In the genomic region with DNA sequence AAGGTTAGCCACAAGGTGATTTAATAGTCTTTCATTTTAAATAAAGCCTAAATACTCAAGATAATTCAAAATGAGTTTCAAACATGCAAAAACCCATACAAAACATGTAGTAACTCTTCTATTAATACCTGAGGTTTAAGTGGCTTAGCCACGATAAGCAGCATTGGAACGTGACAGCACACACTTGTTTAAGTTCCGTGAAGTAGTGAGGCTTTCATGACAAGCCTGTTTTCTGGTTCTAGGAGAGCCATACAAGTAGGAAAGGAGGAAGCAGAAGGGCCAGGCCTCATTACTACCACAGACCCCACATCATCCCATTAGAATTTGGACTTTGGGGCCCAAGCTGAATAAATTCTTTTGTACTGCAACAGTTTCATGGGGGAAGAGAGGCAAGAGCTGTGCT, we compare ENCODE assay signal across 17 cellular contexts. TPM values are rescaled to one million over a fixed set of nuclear protein-coding genes. Genes with fewer than 3 reads are reported as not detected.
DNase-seq lines count a peak whose midpoint lies in the region; ATAC-seq, FAIRE-seq and TF ChIP-seq lines count a peak whose summit lies in the region.
"Had no signal": no experiment of that assay in that cellular context is flagged by ENCODE, and none has a peak within 500 bp of the region (broad histone marks: within the 10 kb centered on the region; RNA-seq: fewer than 3 reads in every experiment).

No MANE protein-coding gene starts in this region.

- H3K4ac ChIP-seq in H9 (ENCODE audit: low read depth, low read length) = no peak overlapping the region

- no peak overlapping the region for H2BK12ac ChIP-seq in H9 (ENCODE audit: insufficient read length, low read depth, low read length)

- no peak overlapping the region for H4K8ac ChIP-seq in H9 (replicated peaks; ENCODE audit: insufficient read length, low read depth, low read length)

- H3K9ac ChIP-seq in H9 (ENCODE audit: extremely low read depth, insufficient read length, low read length) = no peak overlapping the region

- no peak overlapping the region for H2AFZ ChIP-seq in H9 (ENCODE audit: low read length)

- peak overlapping the region; percentile 88 to 97 (median 93) for H3K27ac Mint-ChIP-seq in CD14-positive monocyte
- H3K27ac Mint-ChIP-seq in T-helper 2 cell treated with Interferon-gamma antibody and Interleukin-4, amounts not matched to agents 5 μg/mL and 100 μg/mL, for 36 hours = peak overlapping the region; percentile 76
- no peak overlapping the region for H3K27ac Mint-ChIP-seq in H9

- H3K14ac ChIP-seq in H9 (ENCODE audit: insufficient read depth, low read length) = no peak overlapping the region

- no peak overlapping the region for H4K5ac ChIP-seq in H9 (ENCODE audit: insufficient read length, low read depth, low read length)

- H3K56ac ChIP-seq in H9 (ENCODE audit: insufficient read length, low read depth, low read length) = no peak overlapping the region

- no peaks in the 10 kb centered on the region for H3K23me2 ChIP-seq in H9 (ENCODE audit: insufficient read length, low read depth, low read length, poor library complexity, severe bottlenecking)

- H3K79me1 ChIP-seq in H9 (ENCODE audit: insufficient read depth, low read depth, low read length, poor library complexity, severe bottlenecking) = no peaks in the 10 kb centered on the region

- no peak overlapping the region for H2BK15ac ChIP-seq in H9 (ENCODE audit: low read depth, low read length)

- peak; percentile 74 for ATAC-seq in left ventricle myocardium superior
- no peak for ATAC-seq in GM18520 (IDR thresholded peaks at IDR 0.05; ENCODE audit: unreplicated experiment)
- ATAC-seq: gastroesophageal sphincter had no signal

- no peak overlapping the region for H2AK5ac ChIP-seq in H9 (ENCODE audit: insufficient read length, low read length)

- 0 out of 2 replicates have a peak, but pooled peaks cover 2% of the 10 kb centered on the region for H3K4me1 ChIP-seq in H9 (ENCODE audit: insufficient read depth, low read length)
- H3K4me1 ChIP-seq: gastroesophageal sphincter had no signal

- intact Hi-C loops in CD14-positive monocyte (cut with micrococcal nuclease) = loop anchor here in 1 of 2 donors (5.0 to 10.0 kb wide), 3 partner anchors 35 to 55 kb away; a partner anchor contains a TSS
- intact Hi-C loops in left ventricle myocardium superior (cut with micrococcal nuclease) = no loop called here

- H3T11ph ChIP-seq in H9 (ENCODE audit: low read length) = no peak overlapping the region

- H3K9me3 Mint-ChIP-seq in CD14-positive monocyte (peaks cover 0 to 2% (median 0%) of the 10 kb centered on the region in 7 donors), H9 (no peaks in the 10 kb centered on the region)
- no peaks in the 10 kb centered on the region for H3K9me3 Mint-ChIP-seq in T-helper 2 cell treated with Interferon-gamma antibody and Interleukin-4, amounts not matched to agents 5 μg/mL and 100 μg/mL, for 36 hours

- no peak overlapping the region for H3K18ac ChIP-seq in H9 (ENCODE audit: insufficient read length, low read depth, low read length)

- DNase-seq in CD14-positive monocyte (ENCODE audit: low spot score) = no peak
- DNase-seq in GM12891 (ENCODE audit: insufficient read length, low spot score) = no peak
- no peak for DNase-seq in T-helper 2 cell treated with Interferon-gamma antibody and Interleukin-4, amounts not matched to agents 5 μg/mL and 100 μg/mL, for 36 hours (ENCODE audit: low spot score)
- no peak for DNase-seq in left ventricle myocardium superior
- no peak for DNase-seq in H9
- DNase-seq in ACHN = no peak
- DNase-seq: activated T-cell treated with anti-CD3 and anti-CD28 coated beads, Interleukin-2, amount 50 U/mL, for 1 hour; anterior cingulate cortex; effector CD4-positive, alpha-beta T cell; kidney; NCI-H1417 treated with DMSO at 0.1 percent for 48 hours; NCI-H510A treated with DMSO at 0.1 percent for 48 hours; SHP77 treated with DMSO at 0.1 percent for 48 hours had no signal

- H3K4me1 Mint-ChIP-seq in CD14-positive monocyte (peaks cover 50% of the 10 kb centered on the region), H9 (peaks cover 10 to 11% of the 10 kb centered on the region in 2 experiments)
- H3K4me1 Mint-ChIP-seq in T-helper 2 cell treated with Interferon-gamma antibody and Interleukin-4, amounts not matched to agents 5 μg/mL and 100 μg/mL, for 36 hours (ENCODE audit: low read depth) = peaks cover 48% of the 10 kb centered on the region

- WGBS in H9 (ENCODE audit: extremely low coverage, insufficient read length, low lambda C conversion rate) = no CpG with 5 or more reads among the region's 3 CpGs

- H4K20me1 ChIP-seq in H9 (ENCODE audit: control insufficient read depth, insufficient read depth, insufficient read length) = no peaks in the 10 kb centered on the region

- H3K4me3 Mint-ChIP-seq in CD14-positive monocyte (peak overlapping the region in 1 of 2 donors; percentile 6), H9 (no peak overlapping the region)
- peak overlapping the region; percentile 64 for H3K4me3 Mint-ChIP-seq in T-helper 2 cell treated with Interferon-gamma antibody and Interleukin-4, amounts not matched to agents 5 μg/mL and 100 μg/mL, for 36 hours

- peaks cover 0 to 4% (median 0%) of the 10 kb centered on the region in 3 donors for H3K27me3 Mint-ChIP-seq in CD14-positive monocyte (ENCODE audit: low read depth in 3 of 3)
- H3K27me3 Mint-ChIP-seq in T-helper 2 cell treated with Interferon-gamma antibody and Interleukin-4, amounts not matched to agents 5 μg/mL and 100 μg/mL, for 36 hours (ENCODE audit: low read depth) = no peaks in the 10 kb centered on the region
- no peaks in the 10 kb centered on the region for H3K27me3 Mint-ChIP-seq in H9 (ENCODE audit: low read depth)

- no peak overlapping the region for H3K4me2 ChIP-seq in H9 (ENCODE audit: insufficient read depth, insufficient read length, low read length)

- no peaks in the 10 kb centered on the region for H3K36me3 Mint-ChIP-seq in CD14-positive monocyte
- H3K36me3 Mint-ChIP-seq in T-helper 2 cell treated with Interferon-gamma antibody and Interleukin-4, amounts not matched to agents 5 μg/mL and 100 μg/mL, for 36 hours (ENCODE audit: low read depth) = peaks cover 2% of the 10 kb centered on the region
- no peaks in the 10 kb centered on the region; a peak in 1 of 7 replicates for H3K36me3 Mint-ChIP-seq in H9 (ENCODE audit: insufficient read depth in 1 of 3, low read depth in 3 of 3)

- FAIRE-seq in GM12891 (lab: Jason Lieb, UNC) = peak; percentile 79
- FAIRE-seq: HTR-8/SVneo, kidney had no signal

- no peaks in the 10 kb centered on the region for H3K27me3 ChIP-seq in H9 (ENCODE audit: insufficient read depth, low read length)
- H3K27me3 ChIP-seq: gastroesophageal sphincter had no signal

- no peak overlapping the region for H3K23ac ChIP-seq in H9 (ENCODE audit: insufficient read length, low read depth, low read length)

- in situ Hi-C loops in ACHN (cut with HindIII; ENCODE audit: low pct_ligation_motif_present, low pct_unique_long_range_greater_than_20kb, low sequenced_read_pairs) = no loop called here

- no peak overlapping the region for H3K27ac ChIP-seq in H9 (ENCODE audit: insufficient read length, low read depth, low read length)
- H3K27ac ChIP-seq: gastroesophageal sphincter, VCaP had no signal

- TF ChIP-seq POLR2A in GM12891 (IDR thresholded peaks at IDR 0.05; ENCODE audit: low read depth, low read length) = no peak

- H3K9me3 ChIP-seq in H9 (ENCODE audit: control insufficient read depth, low read depth, low read length) = no peaks in the 10 kb centered on the region
- H3K9me3 ChIP-seq: gastroesophageal sphincter had no signal

- H3K79me2 ChIP-seq in H9 (ENCODE audit: insufficient read depth, low read length) = no peaks in the 10 kb centered on the region

- H4K91ac ChIP-seq in H9 (ENCODE audit: insufficient read length, low read depth, low read length) = no peak overlapping the region

- no peak overlapping the region for H2BK20ac ChIP-seq in H9 (ENCODE audit: low read depth, low read length, poor library complexity, severe bottlenecking)

- TF ChIP-seq CTCF in CD14-positive monocyte (IDR thresholded peaks at IDR 0.05) (no peak), H9 (conservative IDR thresholded peaks at IDR 0.05) (no peak)

- no peak overlapping the region for H2BK5ac ChIP-seq in H9 (ENCODE audit: insufficient read length, low read length)

- no peak overlapping the region for H2BK120ac ChIP-seq in H9 (ENCODE audit: low read depth, low read length, poor library complexity, severe bottlenecking)

TF ChIP-seq in GM12891, 5 proteins besides CTCF, POLR2A, EP300 and RAD21:
- TF ChIP-seq SPI1 (IDR thresholded peaks at IDR 0.05; ENCODE audit: low read depth, low read length) (no peak), POU2F2 (IDR thresholded peaks at IDR 0.05; ENCODE audit: low read depth, low read length) (no peak), POLR2AphosphoS5 (IDR thresholded peaks at IDR 0.05; ENCODE audit: low read depth, low read length) (no peak), PAX5 (IDR thresholded peaks at IDR 0.05; ENCODE audit: insufficient read depth, low read length, severe bottlenecking) (no peak)

RNA-seq across cellular contexts. Expression of a gene that starts 18.9 kb away (rescaled TPM):
- polyA plus RNA-seq in CD14-positive monocyte = 100 to 1,000 TPM; 108 to 131 TPM
- 5.0 TPM for polyA plus RNA-seq in GM12891 (2012; ENCODE audit: low read depth, missing spikeins)
- 153 TPM for total RNA-seq in left ventricle myocardium superior
- total RNA-seq in H9 (2021) = 18.5 and 19.0 TPM in 2 replicates

RNA-seq across cellular contexts. Expression of a gene that starts 54.3 kb away (rescaled TPM):
- polyA plus RNA-seq in CD14-positive monocyte = not detected
- polyA plus RNA-seq in GM12891 (2012; ENCODE audit: low read depth, missing spikeins) = not detected
- total RNA-seq in left ventricle myocardium superior (not detected), H9 (2021) (0.04 TPM in 1 of 2 replicates, not detected in the other)
- total RNA-seq: gastroesophageal sphincter, kidney had no signal

Comparison
In these comparisons a context has a peak if more than half of its experiments do, and no peak if none do; other contexts are left out.
1. H3K27ac Mint-ChIP-seq: peak in CD14-positive monocyte (7 of 7) and T-helper 2 cell treated with Interferon-gamma antibody and Interleukin-4, amounts not matched to agents 5 μg/mL and 100 μg/mL, for 36 hours (single experiment); none in H9 (0 of 3).